ENCODE assay signal across 35 cellular contexts in genomic region chr16:25279491-25279890, GRCh38.
"Had no signal": no experiment of that assay in that cellular context is flagged by ENCODE, and none has a peak within 500 bp of the region (broad histone marks: within the 10 kb centered on the region; RNA-seq: fewer than 3 reads in every experiment).

No MANE protein-coding gene starts in this region.

- H3K4me1 Mint-ChIP-seq: activated naive CD8-positive, alpha-beta T cell treated with anti-CD3 and anti-CD28 coated beads for 36 hours; nephron progenitor cell; stimulated activated memory B cell treated with anti-CD40 and anti-IgM and Interleukin-4, amounts not matched to agents 10 μg/mL and 1 μg/mL and 100 μg/mL, for 72 hours; stimulated activated naive CD8-positive, alpha-beta T cell treated with anti-CD3 and anti-CD28 coated beads, Interleukin-15, amount 100 ng/mL, for 72 hours had no signal

- H3K27me3 ChIP-seq: adrenal gland, body of pancreas, esophagus squamous epithelium, gastroesophageal sphincter, ovary, thyroid gland, upper lobe of left lung had no signal

- H3K4me3 ChIP-seq: adrenal gland, body of pancreas, coronary artery, esophagus squamous epithelium, gastroesophageal sphincter, ovary, smooth muscle cell, thyroid gland, upper lobe of left lung had no signal

- ATAC-seq: activated CD4-positive, CD25-positive, alpha-beta regulatory T cell treated with anti-CD3 and anti-CD28 coated beads, Interleukin-2, amount 50 U/mL, for 24 hours; body of pancreas; effector memory CD8-positive, alpha-beta T cell; gastroesophageal sphincter; left colon; stimulated activated memory B cell treated with anti-CD40 and anti-IgM and Interleukin-4, amounts not matched to agents 10 μg/mL and 1 μg/mL and 100 μg/mL, for 72 hours; stimulated activated naive CD8-positive, alpha-beta T cell treated with anti-CD3 and anti-CD28 coated beads, Interleukin-15, amount 100 ng/mL, for 72 hours had no signal

- H3K4me2 ChIP-seq: smooth muscle cell had no signal

- H3K36me3 ChIP-seq: adrenal gland, esophagus squamous epithelium, gastroesophageal sphincter, ovary, thyroid gland, upper lobe of left lung had no signal

- DNase-seq: activated CD4-positive, alpha-beta T cell treated with anti-CD3 and anti-CD28 coated beads for 48 hours; activated CD4-positive, alpha-beta T cell treated with anti-CD3 and anti-CD28 coated beads, Interleukin-2, amount 50 U/mL, for 48 hours; activated CD8-positive, alpha-beta memory T cell treated with anti-CD3 and anti-CD28 coated beads for 24 hours; activated effector memory CD4-positive, alpha-beta T cell treated with anti-CD3 and anti-CD28 coated beads, Interleukin-2, amount 50 U/mL, for 16 hours; activated naive CD4-positive, alpha-beta T cell treated with anti-CD3 and anti-CD28 coated beads for 36 hours; activated naive CD8-positive, alpha-beta T cell treated with anti-CD3 and anti-CD28 coated beads for 36 hours; adrenal gland; aorta; body of pancreas; effector memory CD8-positive, alpha-beta T cell; esophagus squamous epithelium; head of caudate nucleus; hippocampal formation; left colon; naive B cell; nephron progenitor cell; ovary; stimulated activated CD4-positive, alpha-beta T cell treated with anti-CD3 and anti-CD28 coated beads, Interleukin-1b, Interleukin-23, amount 100 ng/mL, for 48 hours; stimulated activated CD4-positive, alpha-beta T cell treated with anti-CD3 and anti-CD28 coated beads, Interleukin-4, amount 100 ng/mL, for 4 hours; stimulated activated CD8-positive, alpha-beta memory T cell treated with anti-CD3 and anti-CD28 coated beads, Interleukin-4, amount 100 ng/mL, for 48 hours; stimulated activated naive CD8-positive, alpha-beta T cell treated with anti-CD3 and anti-CD28 coated beads, Interleukin-15, amount 100 ng/mL, for 72 hours; substantia nigra; T-helper 9 cell; thyroid gland; upper lobe of left lung had no signal

- H3K9me3 ChIP-seq: adrenal gland, body of pancreas, esophagus squamous epithelium, ovary, thyroid gland, upper lobe of left lung had no signal

- H3K36me3 Mint-ChIP-seq: activated naive CD8-positive, alpha-beta T cell treated with anti-CD3 and anti-CD28 coated beads for 36 hours; naive B cell; stimulated activated memory B cell treated with anti-CD40 and anti-IgM and Interleukin-4, amounts not matched to agents 10 μg/mL and 1 μg/mL and 100 μg/mL, for 72 hours had no signal

- H3K27ac ChIP-seq: adrenal gland, body of pancreas, coronary artery, esophagus squamous epithelium, gastroesophageal sphincter, ovary, thyroid gland, upper lobe of left lung, VCaP had no signal

- H3K9me3 Mint-ChIP-seq: activated naive CD8-positive, alpha-beta T cell treated with anti-CD3 and anti-CD28 coated beads for 36 hours; activated T-helper 1 cell treated with anti-CD3 and anti-CD28 coated beads, Interleukin-12 subunit alpha, Interleukin-12 subunit beta, Interleukin-2, Interleukin-4 antibody, amounts not matched to agents 30 ng/mL and 10 ng/mL and 1 ng/mL, durations not matched to agents 14 hours and 24 hours and 36 hours; stimulated activated memory B cell treated with anti-CD40 and anti-IgM and Interleukin-4, amounts not matched to agents 10 μg/mL and 1 μg/mL and 100 μg/mL, for 72 hours had no signal

- H3K4me3 Mint-ChIP-seq: activated naive CD4-positive, alpha-beta T cell treated with anti-CD3 and anti-CD28 coated beads for 36 hours; activated naive CD8-positive, alpha-beta T cell treated with anti-CD3 and anti-CD28 coated beads for 36 hours; activated T-helper 1 cell treated with anti-CD3 and anti-CD28 coated beads, Interleukin-12 subunit alpha, Interleukin-12 subunit beta, Interleukin-2, Interleukin-4 antibody, amounts not matched to agents 30 ng/mL and 10 ng/mL and 1 ng/mL, durations not matched to agents 14 hours and 24 hours and 36 hours; effector memory CD8-positive, alpha-beta T cell; mesothelial cell of epicardium; naive B cell; nephron progenitor cell; stimulated activated memory B cell treated with anti-CD40 and anti-IgM and Interleukin-4, amounts not matched to agents 10 μg/mL and 1 μg/mL and 100 μg/mL, for 72 hours; stimulated activated naive CD8-positive, alpha-beta T cell treated with anti-CD3 and anti-CD28 coated beads, Interleukin-15, amount 100 ng/mL, for 72 hours; T-helper 1 cell treated with Interleukin-12 subunit alpha and Interleukin-12 subunit beta and Interleukin-4 antibody, amounts not matched to agents 30 μg/mL and 1 μg/mL, for 36 hours had no signal

- H3K4me1 ChIP-seq: adrenal gland, body of pancreas, gastroesophageal sphincter, thyroid gland, upper lobe of left lung had no signal

- H3K27me3 Mint-ChIP-seq: activated naive CD8-positive, alpha-beta T cell treated with anti-CD3 and anti-CD28 coated beads for 36 hours; effector memory CD8-positive, alpha-beta T cell; naive B cell; progenitor cell of endocrine pancreas; stimulated activated memory B cell treated with anti-CD40 and anti-IgM and Interleukin-4, amounts not matched to agents 10 μg/mL and 1 μg/mL and 100 μg/mL, for 72 hours; stimulated activated naive CD8-positive, alpha-beta T cell treated with anti-CD3 and anti-CD28 coated beads, Interleukin-15, amount 100 ng/mL, for 72 hours had no signal

- H3K27ac Mint-ChIP-seq: activated naive CD4-positive, alpha-beta T cell treated with anti-CD3 and anti-CD28 coated beads for 36 hours; activated naive CD8-positive, alpha-beta T cell treated with anti-CD3 and anti-CD28 coated beads for 36 hours; effector memory CD8-positive, alpha-beta T cell; mesothelial cell of epicardium; naive B cell; nephron progenitor cell; progenitor cell of endocrine pancreas; stimulated activated memory B cell treated with anti-CD40 and anti-IgM and Interleukin-4, amounts not matched to agents 10 μg/mL and 1 μg/mL and 100 μg/mL, for 72 hours; T-helper 1 cell treated with Interleukin-12 subunit alpha and Interleukin-12 subunit beta and Interleukin-4 antibody, amounts not matched to agents 30 μg/mL and 1 μg/mL, for 36 hours had no signal
